In the genomic region with DNA sequence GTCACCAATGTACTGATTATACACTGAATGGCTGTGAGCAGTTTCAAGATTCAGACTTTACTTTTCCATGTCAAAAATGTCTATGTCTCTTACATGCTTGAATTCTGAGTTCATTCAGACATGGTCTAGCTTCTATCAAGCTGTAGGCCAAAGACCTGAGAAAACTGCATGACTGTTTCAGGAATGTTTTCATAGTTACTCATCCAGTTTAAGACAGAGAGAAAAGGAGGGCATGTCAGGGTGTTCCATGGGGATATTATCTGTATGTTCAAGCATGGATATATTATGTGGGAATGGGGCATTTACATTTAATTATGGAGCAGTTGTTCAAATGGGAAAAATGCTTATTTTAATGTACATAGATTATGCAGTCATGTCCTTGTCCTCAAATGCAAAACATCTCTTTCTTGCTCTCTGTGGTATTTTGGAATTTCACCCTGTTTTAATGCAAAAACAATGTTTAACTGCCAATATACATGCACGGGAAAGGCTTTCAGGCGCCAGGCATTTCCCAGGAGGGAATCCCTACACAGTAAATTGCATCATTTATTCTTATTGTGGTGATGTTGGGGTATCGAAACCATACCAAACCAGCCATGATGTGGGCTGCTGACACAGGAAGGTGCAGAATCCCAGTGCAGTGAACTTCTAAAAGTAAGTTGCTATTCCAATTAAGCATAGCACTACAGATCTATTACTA, we compare ENCODE assay signal across 16 cellular contexts.
DNase-seq lines count a peak whose midpoint lies in the region; TF ChIP-seq lines count a peak whose summit lies in the region.
"Had no signal": no experiment of that assay in that cellular context is flagged by ENCODE, and none has a peak within 500 bp of the region (broad histone marks: within the 10 kb centered on the region; RNA-seq: fewer than 3 reads in every experiment).

No MANE protein-coding gene starts in this region.

- no peak for TF ChIP-seq POLR2A in Peyer's patch (IDR thresholded peaks at IDR 0.05)

- H3K4me3 ChIP-seq in kidney epithelial cell (ENCODE audit: low read depth, low read length) (no peak overlapping the region), Peyer's patch (no peak overlapping the region)
- H3K4me3 ChIP-seq: right atrium auricular region, thyroid gland had no signal

- no peaks in the 10 kb centered on the region for H3K27me3 ChIP-seq in kidney epithelial cell (ENCODE audit: control insufficient read depth, insufficient read depth, low read length)
- no peaks in the 10 kb centered on the region for H3K27me3 ChIP-seq in Peyer's patch
- H3K27me3 ChIP-seq: right atrium auricular region, thyroid gland had no signal

- H3K36me3 ChIP-seq in kidney epithelial cell (ENCODE audit: control insufficient read depth, insufficient read depth, low read length), result no peaks in the 10 kb centered on the region
- no peaks in the 10 kb centered on the region for H3K36me3 ChIP-seq in Peyer's patch
- H3K36me3 ChIP-seq: right atrium auricular region, thyroid gland had no signal

- DNase-seq in AG08395 (ENCODE audit: low spot score), result peak; percentile 60
- DNase-seq in HT1080 (ENCODE audit: low read depth), result peak; percentile 71
- peak; percentile 56 for DNase-seq in brain pericyte (ENCODE audit: low read depth, low spot score)
- peak; percentile 41 for DNase-seq in kidney epithelial cell (ENCODE audit: low read depth)
- no peak for DNase-seq in Peyer's patch
- no peak for DNase-seq in effector CD8-positive, alpha-beta T cell (lab: John Stamatoyannopoulos, UW)
- no peak for DNase-seq in T-helper 1 cell
- DNase-seq in NCI-H345 (lab: John Stamatoyannopoulos, UW), result no peak
- DNase-seq: activated CD4-positive, alpha-beta T cell treated with anti-CD3 and anti-CD28 coated beads for 4 hours; activated T-cell treated with anti-CD3 and anti-CD28 coated beads for 4 hours; left ventricle myocardium superior; naive thymus-derived CD8-positive, alpha-beta T cell; NCI-H82; T-helper 2 cell; thyroid gland had no signal

- no peaks in the 10 kb centered on the region for H3K9me3 ChIP-seq in Peyer's patch
- H3K9me3 ChIP-seq: thyroid gland had no signal

- TF ChIP-seq CTCF in kidney epithelial cell (IDR thresholded peaks at IDR 0.05; ENCODE audit: insufficient read depth, low read length, poor library complexity, severe bottlenecking) (no peak), Peyer's patch (IDR thresholded peaks at IDR 0.05) (no peak)

- no peak overlapping the region for H3K27ac ChIP-seq in Peyer's patch
- H3K27ac ChIP-seq: right atrium auricular region, thyroid gland had no signal

- no peaks in the 10 kb centered on the region for H3K4me1 ChIP-seq in Peyer's patch
- H3K4me1 ChIP-seq: right atrium auricular region, thyroid gland had no signal

Comparison
In these comparisons a context has a peak if more than half of its experiments do, and no peak if none do; other contexts are left out.
1. DNase-seq: peak in AG08395 (single experiment), HT1080 (single experiment), brain pericyte (single experiment) and kidney epithelial cell (single experiment); none in Peyer's patch (0 of 3), effector CD8-positive, alpha-beta T cell (single experiment), T-helper 1 cell (0 of 5) and NCI-H345 (single experiment).